ENCODE assay signal across 12 cellular contexts in the genomic region with DNA sequence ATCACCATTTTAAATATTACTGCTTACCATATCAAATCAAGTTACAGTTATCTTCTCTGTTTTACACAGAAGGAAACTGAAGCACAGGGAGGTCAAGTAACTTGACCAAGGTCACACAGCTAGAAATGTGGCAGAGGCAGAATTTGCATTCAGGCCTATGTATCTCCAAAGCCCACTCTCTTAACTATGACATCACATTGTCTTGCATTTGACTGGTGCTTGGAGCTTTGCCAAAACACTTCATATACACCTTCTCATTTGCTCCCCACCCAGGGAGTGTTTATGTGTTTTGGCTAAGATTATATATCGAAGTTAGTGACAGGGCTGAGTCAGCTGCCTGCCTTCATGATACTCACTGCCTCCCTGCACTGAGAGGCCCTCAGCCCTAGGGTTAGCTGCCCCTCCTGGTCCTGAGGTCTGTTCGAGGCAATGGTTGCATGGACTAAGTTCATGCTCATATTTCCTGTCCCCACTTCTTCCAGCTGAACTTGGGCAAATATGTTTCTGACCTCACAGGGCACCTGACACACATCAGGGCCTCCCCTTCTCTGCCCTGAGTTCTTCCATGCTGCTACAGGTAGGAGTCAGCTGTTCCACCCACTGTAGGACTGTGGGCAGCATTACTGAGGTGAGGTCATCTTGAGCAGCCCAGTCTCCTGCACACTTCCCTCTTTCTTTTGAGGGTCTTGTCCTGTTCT. TPM values are rescaled to one million over a fixed set of nuclear protein-coding genes. Genes with fewer than 3 reads are reported as not detected.
DNase-seq lines count a peak whose midpoint lies in the region; ATAC-seq and TF ChIP-seq lines count a peak whose summit lies in the region.
"Had no signal": no experiment of that assay in that cellular context is flagged by ENCODE, and none has a peak within 500 bp of the region (broad histone marks: within the 10 kb centered on the region; RNA-seq: fewer than 3 reads in every experiment).

No MANE protein-coding gene starts in this region.

- ATAC-seq in CD8-positive, alpha-beta T cell, result peak; percentile 57
- ATAC-seq in HG02610 (IDR thresholded peaks at IDR 0.05; ENCODE audit: unreplicated experiment) (no peak), GM18868 (IDR thresholded peaks at IDR 0.05; ENCODE audit: unreplicated experiment) (no peak)

- H3K4me2 ChIP-seq in neural progenitor cell, result no peak overlapping the region

- peaks cover 16% of the 10 kb centered on the region for H3F3A ChIP-seq in neural progenitor cell (ENCODE audit: low read depth)

- peak in 3 of 7 experiments; percentile 20 to 47 (median 36) for DNase-seq in CD8-positive, alpha-beta T cell
- peak in 57 of 76 experiments; percentile 8 to 88 (median 48) for DNase-seq in HUDEP-2 (lab: John Stamatoyannopoulos, UW; ENCODE audit: unreplicated experiment in 76 of 76)
- DNase-seq in activated T-cell treated with anti-CD3 and anti-CD28 coated beads, Interleukin-2, amount 50 U/mL, for 48 hours, result peak; percentile 37 to 43
- no peak for DNase-seq in neural progenitor cell (ENCODE audit: low spot score)
- DNase-seq in A673 (ENCODE audit: low spot score), result no peak
- DNase-seq: activated naive CD4-positive, alpha-beta T cell treated with anti-CD3 and anti-CD28 coated beads, Interleukin-2, amount 10 ng/mL, durations not matched to agents 7 days and 5 days had no signal

- no peak overlapping the region for H2AFZ ChIP-seq in neural progenitor cell (replicated peaks)

- peaks cover 5% of the 10 kb centered on the region for H4K20me1 ChIP-seq in neural progenitor cell (ENCODE audit: low read depth)

- no peaks in the 10 kb centered on the region for H3K27me3 ChIP-seq in CD8-positive, alpha-beta T cell (ENCODE audit: insufficient read depth, low read length)
- no peaks in the 10 kb centered on the region for H3K27me3 ChIP-seq in layer of hippocampus (ENCODE audit: control insufficient read depth, insufficient read depth, low read length)
- peaks cover 74% of the 10 kb centered on the region for H3K27me3 ChIP-seq in neural progenitor cell
- peaks cover 10% of the 10 kb centered on the region for H3K27me3 ChIP-seq in A673 (replicated peaks; ENCODE audit: insufficient read depth, low read depth, low read length, poor library complexity)

- no peak for TF ChIP-seq CTCF in CD8-positive, alpha-beta T cell (IDR thresholded peaks at IDR 0.05)
- no peak for TF ChIP-seq CTCF in neural progenitor cell (IDR thresholded peaks at IDR 0.05)
- TF ChIP-seq CTCF in A673 (conservative IDR thresholded peaks at IDR 0.05; ENCODE audit: low read depth, low read length), result no peak

- peak overlapping the region; percentile 65 for H3K27ac Mint-ChIP-seq in CD8-positive, alpha-beta T cell
- no peak overlapping the region for H3K27ac Mint-ChIP-seq in neural progenitor cell
- H3K27ac Mint-ChIP-seq: activated naive CD4-positive, alpha-beta T cell treated with anti-CD3 and anti-CD28 coated beads, Interleukin-2, amount 10 ng/mL, durations not matched to agents 7 days and 5 days had no signal

- peaks cover 47% of the 10 kb centered on the region for H3K4me1 ChIP-seq in CD8-positive, alpha-beta T cell (ENCODE audit: insufficient read depth, low read length)
- H3K4me1 ChIP-seq in neural progenitor cell, result no peaks in the 10 kb centered on the region
- no peaks in the 10 kb centered on the region for H3K4me1 ChIP-seq in A673 (ENCODE audit: insufficient read depth, low read length, poor library complexity, severe bottlenecking)

- no peak overlapping the region for H3K9ac ChIP-seq in neural progenitor cell

- POLR2A ChIA-PET in CD8-positive, alpha-beta T cell (lab: Charles Lee), result interaction anchor here (1.1 kb wide), 1 partner anchor 16 kb away, joined by 3 read pairs; no protein-coding TSS in a partner anchor
- POLR2A ChIA-PET in A673 (lab: Charles Lee; ENCODE audit: low non-redundant PET), result no interaction called here

- peaks cover 63% of the 10 kb centered on the region for H3K4me1 Mint-ChIP-seq in CD8-positive, alpha-beta T cell (ENCODE audit: low read depth)
- peaks cover 41% of the 10 kb centered on the region for H3K4me1 Mint-ChIP-seq in neural progenitor cell

- H3K79me2 ChIP-seq in neural progenitor cell (ENCODE audit: low read depth), result no peaks in the 10 kb centered on the region

- BruUV-seq in A673 (replicated peaks; lab: Mats Ljungman, UMichigan), result no TSS peak

- peak overlapping the region; percentile 46 for H3K4me3 Mint-ChIP-seq in CD8-positive, alpha-beta T cell
- no peak overlapping the region for H3K4me3 Mint-ChIP-seq in neural progenitor cell
- H3K4me3 Mint-ChIP-seq: activated naive CD4-positive, alpha-beta T cell treated with anti-CD3 and anti-CD28 coated beads, Interleukin-2, amount 10 ng/mL, durations not matched to agents 7 days and 5 days had no signal

- intact Hi-C loops in CD8-positive, alpha-beta T cell (cut with DNase I, micrococcal nuclease), result loop anchor here in 1 of 2 experiments (1.0 kb wide), 1 partner anchor 20 kb away; no protein-coding TSS in a partner anchor
- intact Hi-C loops in A673 (cut with micrococcal nuclease; ENCODE audit: unreplicated experiment), result no loop called here

- H3K36me3 Mint-ChIP-seq in CD8-positive, alpha-beta T cell, result peaks cover 3% of the 10 kb centered on the region
- peaks cover 2% of the 10 kb centered on the region for H3K36me3 Mint-ChIP-seq in neural progenitor cell

- H3K4me3 ChIP-seq in CD8-positive, alpha-beta T cell (ENCODE audit: low read depth, low read length), result no peak overlapping the region
- H3K4me3 ChIP-seq in neural progenitor cell (no peak overlapping the region), A673 (ENCODE audit: low read depth, low read length, poor library complexity, severe bottlenecking) (no peak overlapping the region)
- H3K4me3 ChIP-seq: thoracic aorta had no signal

- H3K9me3 Mint-ChIP-seq in CD8-positive, alpha-beta T cell, result no peaks in the 10 kb centered on the region
- H3K9me3 Mint-ChIP-seq in neural progenitor cell, result no peaks in the 10 kb centered on the region
- H3K9me3 Mint-ChIP-seq: activated naive CD4-positive, alpha-beta T cell treated with anti-CD3 and anti-CD28 coated beads, Interleukin-2, amount 10 ng/mL, durations not matched to agents 7 days and 5 days had no signal

- H3K36me3 ChIP-seq in CD8-positive, alpha-beta T cell (ENCODE audit: insufficient read depth, low read length), result no peaks in the 10 kb centered on the region
- no peaks in the 10 kb centered on the region for H3K36me3 ChIP-seq in neural progenitor cell
- no peaks in the 10 kb centered on the region for H3K36me3 ChIP-seq in A673 (ENCODE audit: insufficient read depth, low read length, poor library complexity, severe bottlenecking)
- H3K36me3 ChIP-seq: thoracic aorta had no signal

- no peaks in the 10 kb centered on the region for H3K27me3 Mint-ChIP-seq in CD8-positive, alpha-beta T cell (ENCODE audit: low read depth)
- H3K27me3 Mint-ChIP-seq in neural progenitor cell (ENCODE audit: insufficient read depth, low read depth), result peaks cover 55% of the 10 kb centered on the region

- no peaks in the 10 kb centered on the region for H3K9me3 ChIP-seq in CD8-positive, alpha-beta T cell (ENCODE audit: low read length)
- H3K9me3 ChIP-seq in neural progenitor cell (ENCODE audit: low read depth) (no peaks in the 10 kb centered on the region), A673 (ENCODE audit: low read depth, low read length, poor library complexity, severe bottlenecking) (no peaks in the 10 kb centered on the region)
- H3K9me3 ChIP-seq: thoracic aorta had no signal

- no peak overlapping the region for H3K27ac ChIP-seq in CD8-positive, alpha-beta T cell (ENCODE audit: low read depth, low read length)
- H3K27ac ChIP-seq in layer of hippocampus (ENCODE audit: low read depth, low read length) (peak overlapping the region; percentile 80), neural progenitor cell (no peak overlapping the region), A673 (ENCODE audit: low read depth, low read length, poor library complexity, severe bottlenecking) (no peak overlapping the region)
- H3K27ac ChIP-seq: thoracic aorta had no signal

- CTCF ChIA-PET in CD8-positive, alpha-beta T cell (lab: Charles Lee), result interaction anchor here (1.0 kb wide), 1 partner anchor 10 kb away, joined by 3 read pairs; no protein-coding TSS in a partner anchor
- CTCF ChIA-PET in A673 (lab: Charles Lee), result no interaction called here

RNA-seq across cellular contexts. Expression of gene GALNT6, which starts 1.8 kb away (rescaled TPM):
- 10 to 100 TPM; 10.8 to 13.4 TPM for total RNA-seq in CD8-positive, alpha-beta T cell
- 1.5 TPM in 1 of 2 replicates, not detected in the other for total RNA-seq in neural progenitor cell (ENCODE audit: low replicate concordance)
- 0.24 and 0.26 TPM in 2 replicates for total RNA-seq in A673 (2021)
- total RNA-seq: NCI-H460 had no signal

RNA-seq across cellular contexts. Expression of gene SLC4A8, which starts 35.2 kb away (rescaled TPM):
- 1 to 10 TPM; 1.5 to 2.4 TPM for total RNA-seq in CD8-positive, alpha-beta T cell
- total RNA-seq in neural progenitor cell (ENCODE audit: low replicate concordance) (10.1 and 132 TPM in 2 replicates), A673 (2021) (0.73 and 1.1 TPM in 2 replicates)

RNA-seq across cellular contexts. Expression of gene CELA1, which starts 43.0 kb away (rescaled TPM):
- total RNA-seq in CD8-positive, alpha-beta T cell, result under 1 TPM in 1 of 2 experiments, not detected in 1; 0.79 TPM
- not detected in 2 replicates for total RNA-seq in neural progenitor cell (ENCODE audit: low replicate concordance)
- not detected in 2 replicates for total RNA-seq in A673 (2021)
- total RNA-seq: NCI-H460, renal cortical epithelial cell, thoracic aorta had no signal

Comparison
In these comparisons a context has a peak if more than half of its experiments do, and no peak if none do; other contexts are left out.
1. DNase-seq: peak in HUDEP-2 (57 of 76) and activated T-cell treated with anti-CD3 and anti-CD28 coated beads, Interleukin-2, amount 50 U/mL, for 48 hours (2 of 2); none in neural progenitor cell (single experiment) and A673 (single experiment).